In genomic region chr10:48884337-48885045, GRCh38 we compare ENCODE assay signal across 1 cellular context.
TF ChIP-seq lines count a peak whose summit lies in the region.

No MANE protein-coding gene starts in this region.

TF ChIP-seq in H1, 55 proteins besides CTCF, POLR2A, EP300 and RAD21 (continued from another document):
- TF ChIP-seq CHD7 (IDR thresholded peaks at IDR 0.05; ENCODE audit: insufficient replicate concordance, low read length) (no peak), BRCA1 (IDR thresholded peaks at IDR 0.05; ENCODE audit: low read depth, low read length) (no peak), SIX5 (IDR thresholded peaks at IDR 0.05; ENCODE audit: low read depth, low read length) (no peak), CREB1 (IDR thresholded peaks at IDR 0.05) (no peak), CTBP2 (IDR thresholded peaks at IDR 0.05; ENCODE audit: borderline replicate concordance, insufficient read depth, insufficient read length, low read length) (no peak), SUZ12 (IDR thresholded peaks at IDR 0.05; ENCODE audit: low read length) (no peak)
TF ChIP-seq in H1: peak in this region for 0.
